ENCODE assay signal across 1 cellular context in genomic region chr16:1474796-1475551, GRCh38.
TF ChIP-seq lines count a peak whose summit lies in the region.

TSS of gene CLCN7 (minus strand) at chr16:1475028. CDS start at chr16:1474974, 54 bp downstream.

TF ChIP-seq in WTC11, 78 proteins besides CTCF, POLR2A, EP300 and RAD21 (continued from another document and continues in another):
- TF ChIP-seq ARID4B (CRISPR knock-in tag; IDR thresholded peaks at IDR 0.05; ENCODE audit: borderline replicate concordance) (peak; percentile 98), ERG (CRISPR knock-in tag; IDR thresholded peaks at IDR 0.05) (no peak), ZBTB21 (CRISPR knock-in tag; IDR thresholded peaks at IDR 0.05; ENCODE audit: borderline replicate concordance) (peak; percentile 80), OVOL2 (CRISPR knock-in tag; IDR thresholded peaks at IDR 0.05; ENCODE audit: borderline replicate concordance) (no peak), MLX (CRISPR knock-in tag; IDR thresholded peaks at IDR 0.05) (0 out of 2 replicates have a peak, but pooled peaks have one; percentile 31), NR3C1 (CRISPR knock-in tag; conservative IDR thresholded peaks at IDR 0.05; ENCODE audit: low read depth) (no peak; the same call in 1 of the 2 replicates), ZNF263 (CRISPR knock-in tag; IDR thresholded peaks at IDR 0.05; ENCODE audit: low read depth) (peak; percentile 18; the same call in 1 of the 2 replicates), RELA (CRISPR knock-in tag; IDR thresholded peaks at IDR 0.05; ENCODE audit: borderline replicate concordance) (peak; percentile 90; the same call in 1 of the 2 replicates), KAT7 (CRISPR knock-in tag; IDR thresholded peaks at IDR 0.05; ENCODE audit: borderline replicate concordance) (peak; percentile 94), USF1 (CRISPR knock-in tag; IDR thresholded peaks at IDR 0.05) (peak; percentile 100), ATF3 (CRISPR knock-in tag; conservative IDR thresholded peaks at IDR 0.05) (peak; percentile 88), SOX15 (CRISPR knock-in tag; IDR thresholded peaks at IDR 0.05) (no peak), IRF2 (CRISPR knock-in tag; IDR thresholded peaks at IDR 0.05; ENCODE audit: borderline replicate concordance, low read depth) (0 out of 2 replicates have a peak, but pooled peaks have one; percentile 27), E2F1 (CRISPR knock-in tag; IDR thresholded peaks at IDR 0.05) (peak; percentile 92; the same call in 1 of the 2 replicates), ZNF138 (CRISPR knock-in tag; conservative IDR thresholded peaks at IDR 0.05) (no peak), SMAD4 (CRISPR knock-in tag; IDR thresholded peaks at IDR 0.05) (peak; percentile 69; the same call in 1 of the 2 replicates), PRRX2 (CRISPR knock-in tag; IDR thresholded peaks at IDR 0.05) (no peak), GABPB1 (CRISPR knock-in tag; IDR thresholded peaks at IDR 0.05) (peak; percentile 81), ATF1 (CRISPR knock-in tag; IDR thresholded peaks at IDR 0.05) (peak; percentile 90; the same call in 1 of the 2 replicates), MXD4 (CRISPR knock-in tag; IDR thresholded peaks at IDR 0.05; ENCODE audit: borderline replicate concordance) (no peak), ZNF423 (CRISPR knock-in tag; IDR thresholded peaks at IDR 0.05) (no peak), ZNF532 (CRISPR knock-in tag; IDR thresholded peaks at IDR 0.05; ENCODE audit: borderline replicate concordance) (no peak), TEAD1 (CRISPR knock-in tag; IDR thresholded peaks at IDR 0.05) (peak; percentile 94), FOXP4 (CRISPR knock-in tag; IDR thresholded peaks at IDR 0.05) (peak; percentile 97), GTF2I (CRISPR knock-in tag; conservative IDR thresholded peaks at IDR 0.05) (no peak), STAT6 (CRISPR knock-in tag; conservative IDR thresholded peaks at IDR 0.05; ENCODE audit: low read depth) (no peak), ZNF512 (CRISPR knock-in tag; IDR thresholded peaks at IDR 0.05; ENCODE audit: borderline replicate concordance) (no peak), HMGA2 (CRISPR knock-in tag; IDR thresholded peaks at IDR 0.05) (no peak), MAX (CRISPR knock-in tag; IDR thresholded peaks at IDR 0.05) (peak; percentile 95), ZNF317 (CRISPR knock-in tag; IDR thresholded peaks at IDR 0.05; ENCODE audit: borderline replicate concordance, low read depth) (peak; percentile 48; the same call in 1 of the 2 replicates), FOXJ3 (CRISPR knock-in tag; IDR thresholded peaks at IDR 0.05; ENCODE audit: borderline replicate concordance) (no peak), ZSCAN18 (CRISPR knock-in tag; IDR thresholded peaks at IDR 0.05) (no peak)
